Comparison of ENCODE assay signal across 13 cellular contexts in genomic region chr9:87601175-87601574, GRCh38.
DNase-seq lines count a peak whose midpoint lies in the region; ATAC-seq and TF ChIP-seq lines count a peak whose summit lies in the region.
"Had no signal": no experiment of that assay in that cellular context is flagged by ENCODE, and none has a peak within 500 bp of the region (broad histone marks: within the 10 kb centered on the region; RNA-seq: fewer than 3 reads in every experiment).

No MANE protein-coding gene starts in this region.

- H3K27me3 Mint-ChIP-seq in Calu3 (ENCODE audit: unreplicated experiment), result no peaks in the 10 kb centered on the region
- H3K27me3 Mint-ChIP-seq in glutamatergic neuron (ENCODE audit: unreplicated experiment), result peaks cover 7% of the 10 kb centered on the region
- peaks cover 28% of the 10 kb centered on the region for H3K27me3 Mint-ChIP-seq in nephron (ENCODE audit: low read depth)
- no peaks in the 10 kb centered on the region for H3K27me3 Mint-ChIP-seq in chondrocyte (ENCODE audit: low read depth)

- no peak for TF ChIP-seq CTCF in Calu3 (IDR thresholded peaks at IDR 0.05; ENCODE audit: unreplicated experiment)
- no peak for TF ChIP-seq CTCF in glutamatergic neuron (IDR thresholded peaks at IDR 0.05; ENCODE audit: partially characterized antibody, unreplicated experiment)
- no peak for TF ChIP-seq CTCF in nephron (IDR thresholded peaks at IDR 0.05; ENCODE audit: unreplicated experiment in 3 of 3)
- TF ChIP-seq CTCF in chondrocyte (IDR thresholded peaks at IDR 0.05), result no peak

- H3K4me1 Mint-ChIP-seq in Calu3 (ENCODE audit: low read depth, unreplicated experiment) (peaks cover 51% of the 10 kb centered on the region), glutamatergic neuron (ENCODE audit: low read depth, unreplicated experiment) (peaks cover 79% of the 10 kb centered on the region), nephron (peaks cover 73% of the 10 kb centered on the region), chondrocyte (ENCODE audit: low read depth) (peaks cover 84% of the 10 kb centered on the region)

- peaks cover 17% of the 10 kb centered on the region for H3K36me3 Mint-ChIP-seq in Calu3 (ENCODE audit: insufficient read depth, unreplicated experiment)
- H3K36me3 Mint-ChIP-seq in glutamatergic neuron (ENCODE audit: unreplicated experiment), result peaks cover 8% of the 10 kb centered on the region
- peaks cover 18% of the 10 kb centered on the region for H3K36me3 Mint-ChIP-seq in nephron (ENCODE audit: low read depth)
- H3K36me3 Mint-ChIP-seq in chondrocyte (ENCODE audit: low read depth), result peaks cover 5% of the 10 kb centered on the region

- DNase-seq in Calu3 (peak; percentile 29), NCI-H69 (lab: John Stamatoyannopoulos, UW) (peak; percentile 50), glutamatergic neuron (peak; percentile 37), activated T-cell treated with anti-CD3 and anti-CD28 coated beads for 4 hours (no peak), chondrocyte (ENCODE audit: low spot score) (no peak)
- DNase-seq: activated CD4-positive, alpha-beta T cell treated with anti-CD3 and anti-CD28 coated beads, Interleukin-2, amount 10 ng/mL, durations not matched to agents 24 days and 14 days; activated gamma-delta T cell treated with Interleukin-2 at 50 U/mL for 16 hours; dorsolateral prefrontal cortex; HFFc6; nephron progenitor cell had no signal

- no peaks in the 10 kb centered on the region for H3K9me3 Mint-ChIP-seq in Calu3 (ENCODE audit: low read depth, unreplicated experiment)
- peaks cover 23% of the 10 kb centered on the region for H3K9me3 Mint-ChIP-seq in glutamatergic neuron (ENCODE audit: unreplicated experiment)
- no peaks in the 10 kb centered on the region for H3K9me3 Mint-ChIP-seq in nephron
- H3K9me3 Mint-ChIP-seq in chondrocyte (ENCODE audit: low read depth), result no peaks in the 10 kb centered on the region
- H3K9me3 Mint-ChIP-seq: activated CD4-positive, alpha-beta T cell treated with anti-CD3 and anti-CD28 coated beads, Interleukin-2, amount 10 ng/mL, durations not matched to agents 24 days and 14 days; HFFc6; nephron progenitor cell had no signal

- CTCF ChIA-PET in Calu3 (lab: Charles Lee), result interaction anchor here (0.7 to 1.8 kb wide), 2 partner anchors 31 kb away, joined by 3 to 7 read pairs; no protein-coding TSS in a partner anchor

- ATAC-seq in GM18909 (IDR thresholded peaks at IDR 0.05; ENCODE audit: poor library complexity, unreplicated experiment) (no peak), HG02588 (IDR thresholded peaks at IDR 0.05; ENCODE audit: unreplicated experiment) (no peak)

- H3K27ac Mint-ChIP-seq in Calu3 (ENCODE audit: unreplicated experiment), result peak overlapping the region; percentile 88
- H3K27ac Mint-ChIP-seq in glutamatergic neuron (ENCODE audit: unreplicated experiment), result peak overlapping the region; percentile 88
- peak overlapping the region in 2 of 3 experiments; percentile 51 to 84 for H3K27ac Mint-ChIP-seq in nephron
- H3K27ac Mint-ChIP-seq in chondrocyte (ENCODE audit: unreplicated experiment), result no peak overlapping the region
- H3K27ac Mint-ChIP-seq: activated CD4-positive, alpha-beta T cell treated with anti-CD3 and anti-CD28 coated beads, Interleukin-2, amount 10 ng/mL, durations not matched to agents 24 days and 14 days; HFFc6 had no signal

- BruUV-seq in Calu3 (replicated peaks; lab: Mats Ljungman, UMichigan), result no TSS peak

- intact Hi-C loops in Calu3 (cut with micrococcal nuclease; ENCODE audit: unreplicated experiment), result no loop called here

- H3K4me3 Mint-ChIP-seq in Calu3 (ENCODE audit: low read depth, unreplicated experiment), result peak overlapping the region; percentile 61
- no peak overlapping the region for H3K4me3 Mint-ChIP-seq in glutamatergic neuron (ENCODE audit: unreplicated experiment)
- no peak overlapping the region for H3K4me3 Mint-ChIP-seq in nephron
- no peak overlapping the region for H3K4me3 Mint-ChIP-seq in chondrocyte (ENCODE audit: unreplicated experiment)
- H3K4me3 Mint-ChIP-seq: activated CD4-positive, alpha-beta T cell treated with anti-CD3 and anti-CD28 coated beads, Interleukin-2, amount 10 ng/mL, durations not matched to agents 24 days and 14 days; HFFc6; nephron progenitor cell had no signal

Comparison
In these comparisons a context has a peak if more than half of its experiments do, and no peak if none do; other contexts are left out.
1. DNase-seq: peak in Calu3 (single experiment), NCI-H69 (single experiment) and glutamatergic neuron (single experiment); none in activated T-cell treated with anti-CD3 and anti-CD28 coated beads for 4 hours (single experiment) and chondrocyte (single experiment).